In the genomic region with DNA sequence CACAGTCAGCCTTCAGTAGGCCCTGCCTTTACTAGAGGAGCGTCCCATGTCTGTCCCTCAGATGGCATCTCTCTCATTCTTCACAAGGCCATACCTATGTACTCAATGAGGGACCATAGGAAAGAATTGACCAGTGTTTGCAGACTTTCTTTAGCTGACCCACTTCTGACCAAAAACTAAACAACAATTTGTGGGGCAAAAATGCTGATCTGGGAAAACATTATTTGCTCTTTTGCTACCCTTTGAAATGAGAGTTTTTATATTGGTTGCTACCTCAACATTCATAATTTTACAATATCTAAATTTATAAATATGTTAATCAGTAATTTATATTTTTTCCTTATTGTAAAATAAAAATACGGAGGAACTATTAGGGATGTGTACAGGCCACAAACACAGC, we compare ENCODE assay signal across 29 cellular contexts.
"Had no signal": no experiment of that assay in that cellular context is flagged by ENCODE, and none has a peak within 500 bp of the region (broad histone marks: within the 10 kb centered on the region; RNA-seq: fewer than 3 reads in every experiment).

No MANE protein-coding gene starts in this region.

- H3K36me3 Mint-ChIP-seq: stimulated activated effector memory CD8-positive, alpha-beta T cell treated with anti-CD3 and anti-CD28 coated beads, Interleukin-12 subunit alpha, Interleukin-12 subunit beta, amount 100 ng/mL, for 72 hours; stimulated activated memory B cell treated with anti-CD40 and anti-IgM and Interleukin-4, amounts not matched to agents 10 μg/mL and 1 μg/mL and 100 μg/mL, for 72 hours; stimulated activated naive B cell treated with anti-CD40 and anti-IgM and Interleukin-4, amounts not matched to agents 10 μg/mL and 1 μg/mL and 100 μg/mL, for 72 hours; type B pancreatic cell had no signal

- H3K4me3 ChIP-seq: stomach, suprapubic skin, testis, thoracic aorta, thyroid gland, tibial artery, tibial nerve, transverse colon, upper lobe of left lung, upper lobe of right lung, uterus, vagina had no signal

- DNase-seq: stimulated activated CD4-positive, alpha-beta T cell treated with anti-CD3 and anti-CD28 coated beads, Interleukin-2, amount 100 ng/mL, for 48 hours; stimulated activated CD4-positive, alpha-beta T cell treated with anti-CD3 and anti-CD28 coated beads, Interleukin-4, amount 100 ng/mL, for 1 hour; stimulated activated CD4-positive, alpha-beta T cell treated with anti-CD3 and anti-CD28 coated beads, Interleukin-4, amount 100 ng/mL, for 24 hours; stimulated activated CD4-positive, alpha-beta T cell treated with anti-CD3 and anti-CD28 coated beads, Interleukin-4, amount 100 ng/mL, for 4 hours; stimulated activated CD8-positive, alpha-beta memory T cell treated with anti-CD3 and anti-CD28 coated beads, Interleukin-4, amount 100 ng/mL, for 48 hours; stimulated activated naive B cell treated with anti-CD40 and anti-IgM and Interleukin-4, amounts not matched to agents 10 μg/mL and 1 μg/mL and 100 μg/mL, for 72 hours; stimulated activated naive CD4-positive, alpha-beta T cell; stimulated activated naive CD4-positive, alpha-beta T cell treated with Interleukin-2 at 50 U/mL for 16 hours; stimulated activated naive CD8-positive, alpha-beta T cell treated with anti-CD3 and anti-CD28 coated beads, Interleukin-15, amount 100 ng/mL, for 72 hours; stimulated activated naive CD8-positive, alpha-beta T cell treated with anti-CD3 and anti-CD28 coated beads, Interleukin-15, Interleukin-2, amounts not matched to agents 100 U/mL and 50 U/mL, for 24 hours; stomach; substantia nigra; testis; thyroid gland; tibial artery; transverse colon; trophoblast cell; upper lobe of left lung; upper lobe of right lung; uterus had no signal

- H3K27me3 ChIP-seq: stomach, suprapubic skin, testis, thyroid gland, tibial artery, tibial nerve, transverse colon, upper lobe of left lung, upper lobe of right lung, uterus, vagina had no signal

- H3K27me3 Mint-ChIP-seq: stimulated activated naive B cell treated with anti-CD40 and anti-IgM and Interleukin-4, amounts not matched to agents 10 μg/mL and 1 μg/mL and 100 μg/mL, for 72 hours; stimulated activated naive CD8-positive, alpha-beta T cell treated with anti-CD3 and anti-CD28 coated beads, Interleukin-15, amount 100 ng/mL, for 72 hours; stimulated activated naive CD8-positive, alpha-beta T cell treated with anti-CD3 and anti-CD28 coated beads, Interleukin-15, Interleukin-2, amounts not matched to agents 100 ng/mL and 50 ng/mL, for 24 hours; type B pancreatic cell had no signal

- H3K4me1 ChIP-seq: stomach, suprapubic skin, testis, thyroid gland, tibial artery, tibial nerve, transverse colon, upper lobe of left lung, upper lobe of right lung, uterus, vagina had no signal

- H3K9me3 Mint-ChIP-seq: stimulated activated effector memory CD8-positive, alpha-beta T cell treated with anti-CD3 and anti-CD28 coated beads, Interleukin-12 subunit alpha, Interleukin-12 subunit beta, amount 100 ng/mL, for 72 hours; stimulated activated memory B cell treated with anti-CD40 and anti-IgM and Interleukin-4, amounts not matched to agents 10 μg/mL and 1 μg/mL and 100 μg/mL, for 72 hours; stimulated activated naive B cell treated with anti-CD40 and anti-IgM and Interleukin-4, amounts not matched to agents 10 μg/mL and 1 μg/mL and 100 μg/mL, for 72 hours; stimulated activated naive CD8-positive, alpha-beta T cell treated with anti-CD3 and anti-CD28 coated beads, Interleukin-15, amount 100 ng/mL, for 72 hours; stimulated activated naive CD8-positive, alpha-beta T cell treated with anti-CD3 and anti-CD28 coated beads, Interleukin-15, Interleukin-2, amounts not matched to agents 100 ng/mL and 50 ng/mL, for 24 hours had no signal

- H3K4me1 Mint-ChIP-seq: stimulated activated effector memory CD8-positive, alpha-beta T cell treated with anti-CD3 and anti-CD28 coated beads, Interleukin-12 subunit alpha, Interleukin-12 subunit beta, amount 100 ng/mL, for 72 hours; stimulated activated memory B cell treated with anti-CD40 and anti-IgM and Interleukin-4, amounts not matched to agents 10 μg/mL and 1 μg/mL and 100 μg/mL, for 72 hours; stimulated activated naive B cell treated with anti-CD40 and anti-IgM and Interleukin-4, amounts not matched to agents 10 μg/mL and 1 μg/mL and 100 μg/mL, for 72 hours; stimulated activated naive CD8-positive, alpha-beta T cell treated with anti-CD3 and anti-CD28 coated beads, Interleukin-15, amount 100 ng/mL, for 72 hours had no signal

- ATAC-seq: stimulated activated effector memory CD8-positive, alpha-beta T cell treated with anti-CD3 and anti-CD28 coated beads, Interleukin-12 subunit alpha, Interleukin-12 subunit beta, amount 100 ng/mL, for 72 hours; stimulated activated memory B cell treated with anti-CD40 and anti-IgM and Interleukin-4, amounts not matched to agents 10 μg/mL and 1 μg/mL and 100 μg/mL, for 72 hours; stimulated activated naive B cell treated with anti-CD40 and anti-IgM and Interleukin-4, amounts not matched to agents 10 μg/mL and 1 μg/mL and 100 μg/mL, for 72 hours; stimulated activated naive CD8-positive, alpha-beta T cell treated with anti-CD3 and anti-CD28 coated beads, Interleukin-15, amount 100 ng/mL, for 72 hours; stimulated activated naive CD8-positive, alpha-beta T cell treated with anti-CD3 and anti-CD28 coated beads, Interleukin-15, Interleukin-2, amounts not matched to agents 100 U/mL and 50 U/mL, for 24 hours; upper lobe of right lung had no signal

- H3K36me3 ChIP-seq: stomach, suprapubic skin, thoracic aorta, thyroid gland, tibial artery, tibial nerve, transverse colon, upper lobe of left lung, upper lobe of right lung, uterus, vagina had no signal

- FAIRE-seq: urothelium cell line had no signal

- H3K4me3 Mint-ChIP-seq: stimulated activated effector memory CD8-positive, alpha-beta T cell treated with anti-CD3 and anti-CD28 coated beads, Interleukin-12 subunit alpha, Interleukin-12 subunit beta, amount 100 ng/mL, for 72 hours; stimulated activated memory B cell treated with anti-CD40 and anti-IgM and Interleukin-4, amounts not matched to agents 10 μg/mL and 1 μg/mL and 100 μg/mL, for 72 hours; stimulated activated naive B cell treated with anti-CD40 and anti-IgM and Interleukin-4, amounts not matched to agents 10 μg/mL and 1 μg/mL and 100 μg/mL, for 72 hours; stimulated activated naive CD8-positive, alpha-beta T cell treated with anti-CD3 and anti-CD28 coated beads, Interleukin-15, amount 100 ng/mL, for 72 hours; stimulated activated naive CD8-positive, alpha-beta T cell treated with anti-CD3 and anti-CD28 coated beads, Interleukin-15, Interleukin-2, amounts not matched to agents 100 ng/mL and 50 ng/mL, for 24 hours; type B pancreatic cell had no signal

- H3K27ac Mint-ChIP-seq: stimulated activated effector memory CD8-positive, alpha-beta T cell treated with anti-CD3 and anti-CD28 coated beads, Interleukin-12 subunit alpha, Interleukin-12 subunit beta, amount 100 ng/mL, for 72 hours; stimulated activated memory B cell treated with anti-CD40 and anti-IgM and Interleukin-4, amounts not matched to agents 10 μg/mL and 1 μg/mL and 100 μg/mL, for 72 hours; stimulated activated naive B cell treated with anti-CD40 and anti-IgM and Interleukin-4, amounts not matched to agents 10 μg/mL and 1 μg/mL and 100 μg/mL, for 72 hours; stimulated activated naive CD8-positive, alpha-beta T cell treated with anti-CD3 and anti-CD28 coated beads, Interleukin-15, amount 100 ng/mL, for 72 hours; stimulated activated naive CD8-positive, alpha-beta T cell treated with anti-CD3 and anti-CD28 coated beads, Interleukin-15, Interleukin-2, amounts not matched to agents 100 ng/mL and 50 ng/mL, for 24 hours; type B pancreatic cell had no signal

- H3K27ac ChIP-seq: stomach, suprapubic skin, testis, thoracic aorta, thyroid gland, tibial artery, tibial nerve, transverse colon, upper lobe of left lung, upper lobe of right lung, uterus, vagina had no signal

- H3K9me3 ChIP-seq: stomach, suprapubic skin, testis, thoracic aorta, thyroid gland, tibial artery, tibial nerve, transverse colon, upper lobe of left lung, upper lobe of right lung, uterus, vagina had no signal
